Comparison of ENCODE assay signal across 8 cellular contexts in the genomic region with DNA sequence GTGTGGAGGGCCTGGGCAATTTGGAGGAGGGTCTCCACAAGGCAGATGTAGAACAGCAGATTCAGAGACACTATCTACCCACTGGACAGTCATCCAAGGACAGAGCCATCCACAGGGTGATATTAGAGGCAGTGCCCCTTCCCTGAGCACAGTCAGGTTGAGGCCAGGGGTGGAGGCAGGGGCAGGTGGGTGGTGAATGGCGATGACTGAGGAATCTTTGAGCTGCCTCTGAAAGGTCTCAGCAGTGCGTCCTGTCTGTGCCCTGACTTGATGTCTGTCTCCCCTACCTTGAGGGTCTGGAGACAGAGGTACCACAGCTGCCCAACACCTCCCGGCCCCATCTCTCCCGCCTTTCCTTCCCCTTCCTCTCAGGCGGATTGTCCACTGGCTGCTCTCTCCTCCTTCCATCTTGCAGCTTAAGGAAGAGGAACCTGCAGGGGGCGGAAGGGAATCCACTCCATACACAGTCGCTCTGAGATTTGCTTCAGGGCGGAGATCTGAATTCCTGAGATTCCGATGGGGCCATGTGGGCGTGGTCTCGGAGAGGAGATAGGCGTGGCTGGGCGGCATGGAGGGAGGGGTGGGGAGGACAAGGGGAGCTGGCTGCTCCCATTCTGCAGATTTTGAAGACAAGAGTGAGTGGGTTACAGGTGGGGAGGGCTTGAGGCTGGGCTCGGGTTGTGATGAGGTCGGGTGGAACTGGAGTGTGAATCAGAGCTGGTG. TPM values are rescaled to one million over a fixed set of nuclear protein-coding genes. Genes with fewer than 3 reads are reported as not detected.
DNase-seq lines count a peak whose midpoint lies in the region; ATAC-seq, FAIRE-seq and TF ChIP-seq lines count a peak whose summit lies in the region.

No MANE protein-coding gene starts in this region.

- H3K36me3 ChIP-seq in mucosa of stomach (ENCODE audit: control insufficient read depth, insufficient read depth, low read length), result peaks cover 14% of the 10 kb centered on the region

- no peaks in the 10 kb centered on the region for H3K9me3 ChIP-seq in mucosa of stomach (ENCODE audit: control insufficient read depth, low read length)

- TF ChIP-seq CTCF in D721Med (IDR thresholded peaks at IDR 0.05; ENCODE audit: insufficient read depth, missing control alignments) (peak; percentile 47), epithelial cell of proximal tubule (conservative IDR thresholded peaks at IDR 0.05; ENCODE audit: low read depth, low read length) (peak; percentile 76)

- ATAC-seq in GM19463 (IDR thresholded peaks at IDR 0.05; ENCODE audit: unreplicated experiment) (no peak), HG03108 (IDR thresholded peaks at IDR 0.05; ENCODE audit: unreplicated experiment) (no peak)

- peak overlapping the region; percentile 84 for H3K9ac ChIP-seq in mucosa of stomach (ENCODE audit: low read length)

- peaks cover 6% of the 10 kb centered on the region for H3K27me3 ChIP-seq in mucosa of stomach (ENCODE audit: control insufficient read depth, insufficient read depth, low read length)

- no peak for DNase-seq in D721Med (ENCODE audit: insufficient read length, low spot score)
- DNase-seq in NCI-H69 (lab: John Stamatoyannopoulos, UW), result peak; percentile 34
- peak; percentile 48 for DNase-seq in epithelial cell of proximal tubule (ENCODE audit: low read depth)
- no peak for DNase-seq in NCI-H1930 (lab: John Stamatoyannopoulos, UW)
- DNase-seq in OCI-M2 (lab: John Stamatoyannopoulos, UW; ENCODE audit: unreplicated experiment), result no peak

- no peak for FAIRE-seq in D721Med (lab: Jason Lieb, UNC)

- H3K4me3 ChIP-seq in epithelial cell of proximal tubule (ENCODE audit: low read depth, low read length), result peak overlapping the region; percentile 28
- peak overlapping the region; percentile 48 for H3K4me3 ChIP-seq in mucosa of stomach (ENCODE audit: low read length)

- peaks cover 57% of the 10 kb centered on the region for H3K4me1 ChIP-seq in mucosa of stomach (ENCODE audit: control insufficient read depth, insufficient read depth, low read length)

RNA-seq across cellular contexts. Expression of a gene that starts 1.7 kb away (rescaled TPM):
- under 0.01 and 0.07 TPM in 2 replicates for total RNA-seq in epithelial cell of proximal tubule

RNA-seq across cellular contexts. Expression of a gene that starts 10.5 kb away (rescaled TPM):
- 8.2 and 8.7 TPM in 2 replicates for total RNA-seq in epithelial cell of proximal tubule

RNA-seq across cellular contexts. Expression of a gene that starts 28.5 kb away (rescaled TPM):
- total RNA-seq in epithelial cell of proximal tubule, result 28.1 and 48.5 TPM in 2 replicates

RNA-seq across cellular contexts. Expression of a gene that starts 34.5 kb away (rescaled TPM):
- total RNA-seq in epithelial cell of proximal tubule, result 15.0 and 19.1 TPM in 2 replicates

RNA-seq across cellular contexts. Expression of a gene that starts 41.0 kb away (rescaled TPM):
- total RNA-seq in epithelial cell of proximal tubule, result not detected in 2 replicates

Comparison
In these comparisons a context has a peak if more than half of its experiments do, and no peak if none do; other contexts are left out.
1. DNase-seq: peak in NCI-H69 (single experiment) and epithelial cell of proximal tubule (single experiment); none in D721Med (single experiment), NCI-H1930 (0 of 2) and OCI-M2 (single experiment).